In the genomic region with DNA sequence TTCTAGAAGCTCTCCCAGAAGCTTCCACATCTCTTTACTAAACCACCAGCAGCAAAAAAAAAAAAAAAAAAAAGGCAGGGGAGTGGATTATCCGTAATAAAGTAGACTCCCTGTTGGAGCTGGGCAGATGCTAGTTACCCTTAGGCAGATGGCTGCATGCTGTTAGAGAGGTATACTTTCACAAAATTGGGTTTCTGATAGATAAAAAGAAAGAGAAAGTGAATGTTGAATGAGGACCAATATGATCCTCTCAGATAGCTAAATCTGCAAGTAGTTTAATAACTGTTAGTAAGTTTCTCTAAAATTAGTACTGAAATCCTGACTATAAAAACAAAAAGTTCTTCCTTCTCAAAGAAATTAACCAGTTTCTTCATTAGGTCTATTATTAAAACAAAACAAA, we compare ENCODE assay signal across 13 cellular contexts.
A peak's percentile ranks its signal among the peaks of the same experiment; 100 is the strongest.
DNase-seq lines count a peak whose midpoint lies in the region; ATAC-seq lines count a peak whose summit lies in the region.
"Had no signal": no experiment of that assay in that cellular context is flagged by ENCODE, and none has a peak within 500 bp of the region (broad histone marks: within the 10 kb centered on the region; RNA-seq: fewer than 3 reads in every experiment).

No MANE protein-coding gene starts in this region.

- DNase-seq in NCI-H82 (lab: John Stamatoyannopoulos, UW) (peak; percentile 67), glomerular visceral epithelial cell (ENCODE audit: extremely low spot score) (no peak), T-helper 1 cell (no peak), EL (no peak)
- no peak for DNase-seq in stimulated activated CD4-positive, alpha-beta T cell treated with anti-CD3 and anti-CD28 coated beads, Interleukin-15, amount 100 ng/mL, for 24 hours
- DNase-seq: activated CD4-positive, alpha-beta T cell treated with anti-CD3 and anti-CD28 coated beads for 4 hours; effector CD8-positive, alpha-beta T cell; NCI-H1105 treated with DMSO at 0.1 percent for 48 hours; NCI-H2171 treated with DMSO at 0.1 percent for 48 hours; SHP77 treated with DMSO at 0.1 percent for 48 hours had no signal

- peak; percentile 57 for ATAC-seq in GM18517 (IDR thresholded peaks at IDR 0.05; ENCODE audit: unreplicated experiment)
- peak; percentile 50 for ATAC-seq in GM21423 (IDR thresholded peaks at IDR 0.05; ENCODE audit: unreplicated experiment)
- peak; percentile 49 for ATAC-seq in HG02973 (IDR thresholded peaks at IDR 0.05; ENCODE audit: unreplicated experiment)
